In the genomic region with DNA sequence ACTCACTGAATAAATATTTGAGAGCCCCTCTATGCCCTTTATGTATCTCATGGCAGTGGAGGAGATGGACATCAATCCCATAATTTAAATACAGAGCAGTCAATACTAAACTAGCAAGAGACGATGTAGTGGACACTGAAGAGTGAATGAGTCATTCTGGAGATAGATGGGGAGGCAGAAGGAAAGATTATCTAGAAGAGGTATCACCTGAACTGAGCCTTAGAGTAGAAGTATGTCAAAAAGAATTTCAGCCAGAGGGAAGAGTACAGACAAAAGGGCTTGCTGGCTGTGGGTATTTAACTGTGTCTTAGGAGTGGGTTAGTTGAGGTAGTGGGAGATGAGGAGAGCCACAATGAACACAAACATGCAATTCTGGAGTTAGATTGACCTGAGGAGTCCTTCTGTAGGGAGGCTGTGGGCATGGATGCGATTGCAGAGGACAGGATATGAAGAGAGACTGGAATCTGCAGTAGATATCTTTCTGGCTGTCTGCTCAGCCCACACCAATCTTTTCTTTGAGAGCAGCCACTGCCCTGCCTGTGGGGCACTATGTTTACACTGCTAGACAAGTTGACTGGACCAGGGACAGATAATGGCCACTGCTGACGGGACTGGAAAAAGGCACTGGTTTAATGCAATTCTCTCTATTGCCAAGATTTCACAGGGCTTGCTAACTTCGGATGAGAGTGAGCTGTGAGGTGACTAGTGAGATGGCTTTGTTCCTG, we compare ENCODE assay signal across 26 cellular contexts.
DNase-seq lines count a peak whose midpoint lies in the region; ATAC-seq, FAIRE-seq and TF ChIP-seq lines count a peak whose summit lies in the region.
"Had no signal": no experiment of that assay in that cellular context is flagged by ENCODE, and none has a peak within 500 bp of the region (broad histone marks: within the 10 kb centered on the region; RNA-seq: fewer than 3 reads in every experiment).

No MANE protein-coding gene starts in this region.

- H3K4me2 ChIP-seq in K562 (ENCODE audit: insufficient read depth, low read length) (no peak overlapping the region), neural progenitor cell (no peak overlapping the region)

- intact Hi-C loops in Right ventricle myocardium inferior (cut with DNase I) (no loop called here), K562 (cut with micrococcal nuclease) (no loop called here), MCF 10A (cut with micrococcal nuclease) (no loop called here)
- intact Hi-C loops in CD4-positive, alpha-beta memory T cell (cut with micrococcal nuclease): no loop called here

- no peak for FAIRE-seq in K562 (lab: Jason Lieb, UNC)
- FAIRE-seq: H54 had no signal

- H3K27me3 Mint-ChIP-seq in neural progenitor cell (ENCODE audit: insufficient read depth, low read depth): no peaks in the 10 kb centered on the region
- no peaks in the 10 kb centered on the region for H3K27me3 Mint-ChIP-seq in stimulated activated memory B cell treated with anti-CD40 and anti-IgM and Interleukin-4, amounts not matched to agents 10 μg/mL and 1 μg/mL and 100 μg/mL, for 72 hours
- H3K27me3 Mint-ChIP-seq in CD4-positive, alpha-beta memory T cell: peaks cover 10 to 12% of the 10 kb centered on the region in 2 donors
- H3K27me3 Mint-ChIP-seq in MCF 10A (ENCODE audit: insufficient read depth, unreplicated experiment): no peaks in the 10 kb centered on the region

- CTCF ChIA-PET in K562 (lab: Yijun Ruan, JAX; ENCODE audit: low intra/inter-chr PET ratio) (interaction anchor here (0.7 kb wide), 1 partner anchor 34 kb away, joined by 3 read pairs; no protein-coding TSS in a partner anchor), MCF 10A (lab: Yijun Ruan, JAX) (interaction anchor here (0.5 to 2.2 kb wide), 3 partner anchors 16 to 47 kb away, joined by 3 to 9 read pairs (median 4); no protein-coding TSS in a partner anchor)
- CTCF ChIA-PET in CD4-positive, alpha-beta memory T cell (lab: Charles Lee; ENCODE audit: partially characterized antibody): no interaction called here

- POLR2A ChIA-PET in K562 (lab: Yijun Ruan, JAX) (no interaction called here), MCF 10A (lab: Yijun Ruan, JAX) (no interaction called here)
- POLR2A ChIA-PET in CD4-positive, alpha-beta memory T cell (lab: Charles Lee; ENCODE audit: partially characterized antibody): no interaction called here

- H3K4me3 Mint-ChIP-seq in neural progenitor cell (no peak overlapping the region), MCF 10A (ENCODE audit: unreplicated experiment) (no peak overlapping the region)
- no peak overlapping the region for H3K4me3 Mint-ChIP-seq in stimulated activated memory B cell treated with anti-CD40 and anti-IgM and Interleukin-4, amounts not matched to agents 10 μg/mL and 1 μg/mL and 100 μg/mL, for 72 hours
- no peak overlapping the region for H3K4me3 Mint-ChIP-seq in CD4-positive, alpha-beta memory T cell
- H3K4me3 Mint-ChIP-seq: CD14-positive monocyte, HFFc6 had no signal

- no peaks in the 10 kb centered on the region for H3K36me3 ChIP-seq in cardiac muscle cell
- H3K36me3 ChIP-seq in K562 (ENCODE audit: control insufficient read depth, insufficient read depth, low read length): no peaks in the 10 kb centered on the region; the same call in 2 of the 3 replicates
- H3K36me3 ChIP-seq in neural progenitor cell: no peaks in the 10 kb centered on the region
- H3K36me3 ChIP-seq in CD4-positive, alpha-beta memory T cell (ENCODE audit: insufficient read depth, low read length): no peaks in the 10 kb centered on the region
- H3K36me3 ChIP-seq: BE2C, MG63 had no signal

- H3K9me3 Mint-ChIP-seq in neural progenitor cell (peaks cover 2% of the 10 kb centered on the region), MCF 10A (ENCODE audit: unreplicated experiment) (no peaks in the 10 kb centered on the region)
- no peaks in the 10 kb centered on the region for H3K9me3 Mint-ChIP-seq in stimulated activated memory B cell treated with anti-CD40 and anti-IgM and Interleukin-4, amounts not matched to agents 10 μg/mL and 1 μg/mL and 100 μg/mL, for 72 hours
- no peaks in the 10 kb centered on the region for H3K9me3 Mint-ChIP-seq in CD4-positive, alpha-beta memory T cell
- H3K9me3 Mint-ChIP-seq: CD14-positive monocyte, HFFc6 had no signal

- H3K79me2 ChIP-seq in K562 (ENCODE audit: control insufficient read depth, insufficient read depth, low read length) (peaks cover 11% of the 10 kb centered on the region), neural progenitor cell (ENCODE audit: low read depth) (peaks cover 97% of the 10 kb centered on the region)

- no TSS peak for BruUV-seq in K562 (replicated peaks; lab: Mats Ljungman, UMichigan)
- BruUV-seq in MCF 10A (replicated peaks; lab: Mats Ljungman, UMichigan): no TSS peak

- in situ Hi-C loops in K562 (cut with MboI): no loop called here

- TF ChIP-seq POLR2A in K562 (conservative IDR thresholded peaks at IDR 0.05): no peak

- no peak for TF ChIP-seq EP300 in K562 (IDR thresholded peaks at IDR 0.05; ENCODE audit: low read length)

- 33% methylated on average over 4 of the region's 4 CpGs for WGBS in K562 (ENCODE audit: insufficient coverage, low coverage, missing lambda C conversion rate)

- peaks cover 11% of the 10 kb centered on the region for H3K36me3 Mint-ChIP-seq in neural progenitor cell
- H3K36me3 Mint-ChIP-seq in stimulated activated memory B cell treated with anti-CD40 and anti-IgM and Interleukin-4, amounts not matched to agents 10 μg/mL and 1 μg/mL and 100 μg/mL, for 72 hours: no peaks in the 10 kb centered on the region
- no peaks in the 10 kb centered on the region for H3K36me3 Mint-ChIP-seq in CD4-positive, alpha-beta memory T cell
- H3K36me3 Mint-ChIP-seq in MCF 10A (ENCODE audit: insufficient read depth, unreplicated experiment): no peaks in the 10 kb centered on the region
- H3K36me3 Mint-ChIP-seq: CD14-positive monocyte had no signal

- H3K27me3 ChIP-seq in cardiac muscle cell (no peaks in the 10 kb centered on the region), K562 (ENCODE audit: control insufficient read depth in 2 of 2, insufficient read depth in 2 of 2, low read length in 2 of 2) (no peaks in the 10 kb centered on the region), neural progenitor cell (no peaks in the 10 kb centered on the region)
- H3K27me3 ChIP-seq in CD4-positive, alpha-beta memory T cell (ENCODE audit: insufficient read depth, low read length): no peaks in the 10 kb centered on the region
- H3K27me3 ChIP-seq: BE2C, MG63 had no signal

- ATAC-seq in Right ventricle myocardium inferior: no peak
- peak; percentile 55 for ATAC-seq in K562
- no peak for ATAC-seq in stimulated activated memory B cell treated with anti-CD40 and anti-IgM and Interleukin-4, amounts not matched to agents 10 μg/mL and 1 μg/mL and 100 μg/mL, for 72 hours
- ATAC-seq: PC-3 had no signal

- H3F3A ChIP-seq in neural progenitor cell (ENCODE audit: low read depth): peaks cover 9% of the 10 kb centered on the region

- peak in 1 of 2 donors; percentile 27 for DNase-seq in cardiac muscle cell (ENCODE audit: low read depth in 1 of 2, low spot score in 1 of 2)
- DNase-seq in Right ventricle myocardium inferior (ENCODE audit: missing footprints): no peak
- DNase-seq in K562 (ENCODE audit: extremely low read depth in 1 of 4, low spot score in 3 of 4): peak in 1 of 4 experiments; percentile 27
- no peak for DNase-seq in neural progenitor cell (ENCODE audit: low spot score)
- no peak for DNase-seq in NCI-H524 treated with DMSO at 0.1 percent for 48 hours (lab: John Stamatoyannopoulos, UW)
- no peak for DNase-seq in CD4-positive, alpha-beta memory T cell
- DNase-seq in MCF 10A (ENCODE audit: unreplicated experiment): no peak
- DNase-seq: ACHN, BE2C, DMS153, DND-41, HFFc6, KBM-7, MG63, NCI-H1105 treated with DMSO at 0.1 percent for 48 hours, NCI-H146, NCI-H1930, NCI-H2107, NCI-H524, NCI-H774, PC-3, Right ventricle myocardium superior had no signal

- H3K27ac Mint-ChIP-seq in neural progenitor cell (no peak overlapping the region), MCF 10A (ENCODE audit: low read depth, unreplicated experiment) (no peak overlapping the region)
- H3K27ac Mint-ChIP-seq in stimulated activated memory B cell treated with anti-CD40 and anti-IgM and Interleukin-4, amounts not matched to agents 10 μg/mL and 1 μg/mL and 100 μg/mL, for 72 hours: no peak overlapping the region
- H3K27ac Mint-ChIP-seq in CD4-positive, alpha-beta memory T cell: no peak overlapping the region
- H3K27ac Mint-ChIP-seq: CD14-positive monocyte, HFFc6 had no signal

- H3K9me1 ChIP-seq in K562 (ENCODE audit: control insufficient read depth, insufficient read depth, low read length): no peaks in the 10 kb centered on the region

- no peak overlapping the region for H3K9ac ChIP-seq in K562 (ENCODE audit: insufficient read depth in 1 of 2, low read depth in 2 of 2, low read length in 2 of 2)
- no peak overlapping the region for H3K9ac ChIP-seq in neural progenitor cell

- H3K4me3 ChIP-seq in cardiac muscle cell (no peak overlapping the region), K562 (no peak overlapping the region), neural progenitor cell (no peak overlapping the region)
- no peak overlapping the region for H3K4me3 ChIP-seq in CD4-positive, alpha-beta memory T cell (ENCODE audit: low read length in 2 of 2)
- H3K4me3 ChIP-seq: MG63 had no signal

- H4K20me1 ChIP-seq in K562 (replicated peaks; ENCODE audit: control insufficient read depth, insufficient read depth, low read length) (peaks cover 8% of the 10 kb centered on the region), neural progenitor cell (ENCODE audit: low read depth) (peaks cover 67% of the 10 kb centered on the region)

- no peak overlapping the region for H2AFZ ChIP-seq in K562 (ENCODE audit: low read depth, low read length)
- no peak overlapping the region for H2AFZ ChIP-seq in neural progenitor cell (replicated peaks)

- H3K4me1 Mint-ChIP-seq in neural progenitor cell (peaks cover 19% of the 10 kb centered on the region), MCF 10A (ENCODE audit: insufficient read depth, unreplicated experiment) (peaks cover 5% of the 10 kb centered on the region)
- no peaks in the 10 kb centered on the region for H3K4me1 Mint-ChIP-seq in stimulated activated memory B cell treated with anti-CD40 and anti-IgM and Interleukin-4, amounts not matched to agents 10 μg/mL and 1 μg/mL and 100 μg/mL, for 72 hours
- peaks cover 0 to 1% (median 0%) of the 10 kb centered on the region in 4 donors for H3K4me1 Mint-ChIP-seq in CD4-positive, alpha-beta memory T cell

- TF ChIP-seq CTCF in cardiac muscle cell (IDR thresholded peaks at IDR 0.05; ENCODE audit: low read depth, low read length) (no peak), K562 (IDR thresholded peaks at IDR 0.05 in 2 of 3, conservative IDR thresholded peaks at IDR 0.05 in 1 of 3; ENCODE audit: insufficient read depth in 2 of 3, low read depth in 1 of 3, low read length in 3 of 3) (no peak), neural progenitor cell (IDR thresholded peaks at IDR 0.05) (no peak), MCF 10A (IDR thresholded peaks at IDR 0.05; ENCODE audit: unreplicated experiment) (no peak)

- peak overlapping the region; percentile 52 for H3K27ac ChIP-seq in cardiac muscle cell
- H3K27ac ChIP-seq in K562 (ENCODE audit: extremely low read depth, low read depth, low read length): no peak overlapping the region
- peak overlapping the region; percentile 32 for H3K27ac ChIP-seq in neural progenitor cell
- H3K27ac ChIP-seq in CD4-positive, alpha-beta memory T cell (ENCODE audit: low read depth, low read length): no peak overlapping the region
- H3K27ac ChIP-seq: 22Rv1 had no signal

- TF ChIP-seq RAD21 in K562 (CRISPR knock-in tag; conservative IDR thresholded peaks at IDR 0.05 in 1 of 2, IDR thresholded peaks at IDR 0.05 in 1 of 2): no peak

- peaks cover 27% of the 10 kb centered on the region for H3K4me1 ChIP-seq in cardiac muscle cell (ENCODE audit: low read depth)
- peaks cover 17 to 25% of the 10 kb centered on the region in 2 experiments; a peak in 4 of 5 replicates for H3K4me1 ChIP-seq in K562 (replicated peaks in 1 of 2; ENCODE audit: control insufficient read depth in 2 of 2, insufficient read depth in 2 of 2, low read length in 2 of 2)
- peaks cover 31% of the 10 kb centered on the region for H3K4me1 ChIP-seq in neural progenitor cell
- no peaks in the 10 kb centered on the region for H3K4me1 ChIP-seq in CD4-positive, alpha-beta memory T cell (ENCODE audit: insufficient read depth, low read length)
- H3K4me1 ChIP-seq: BE2C had no signal

- H3K9me3 ChIP-seq in cardiac muscle cell (ENCODE audit: low read depth) (no peaks in the 10 kb centered on the region), K562 (replicated peaks; ENCODE audit: control insufficient read depth, insufficient read depth, low read depth, low read length) (no peaks in the 10 kb centered on the region), neural progenitor cell (ENCODE audit: low read depth) (no peaks in the 10 kb centered on the region)
- H3K9me3 ChIP-seq in CD4-positive, alpha-beta memory T cell (ENCODE audit: control insufficient read depth in 1 of 2, low read length in 2 of 2): no peaks in the 10 kb centered on the region
- H3K9me3 ChIP-seq: BE2C, MG63 had no signal

Comparison
In these comparisons a context has a peak if more than half of its experiments do, and no peak if none do; other contexts are left out.
1. H3K27ac ChIP-seq: peak in cardiac muscle cell (single experiment) and neural progenitor cell (single experiment); none in K562 (single experiment) and CD4-positive, alpha-beta memory T cell (single experiment).